2 cellular contexts compared by ENCODE assay signal in the genomic region with DNA sequence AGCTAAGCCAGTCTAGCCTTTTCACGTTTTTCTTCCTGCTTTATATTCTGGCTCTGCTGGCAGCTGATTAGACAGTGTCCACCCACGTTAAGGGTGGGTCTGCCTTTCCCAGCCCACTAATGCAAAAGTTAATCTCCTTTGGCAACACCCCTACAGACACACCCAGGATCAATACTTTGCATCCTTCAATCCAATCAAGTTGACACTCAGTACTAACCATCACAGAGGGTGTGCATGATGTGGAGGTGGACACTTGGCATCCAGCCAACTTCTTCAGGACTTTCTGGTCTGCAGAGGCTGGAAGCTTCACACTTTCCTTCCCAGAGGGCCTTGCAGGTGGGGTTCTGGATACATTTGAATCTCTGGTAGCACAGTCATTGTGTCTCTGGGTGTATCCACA.
A peak's percentile ranks its signal among the peaks of the same experiment; 100 is the strongest.
TF ChIP-seq lines count a peak whose summit lies in the region.

No MANE protein-coding gene starts in this region.

TF ChIP-seq in Ishikawa, 13 proteins besides CTCF, POLR2A, EP300 and RAD21 (continued from another document):
- no peak for TF ChIP-seq TAF1 (IDR thresholded peaks at IDR 0.05; ENCODE audit: low read depth)
- TF ChIP-seq FOXM1 (IDR thresholded peaks at IDR 0.05; ENCODE audit: borderline replicate concordance, low read depth), result no peak
- TF ChIP-seq TEAD4 (IDR thresholded peaks at IDR 0.05), result no peak
- peak; percentile 87 for TF ChIP-seq NFIC (IDR thresholded peaks at IDR 0.05)

TF ChIP-seq in H1, 55 proteins besides CTCF, POLR2A, EP300 and RAD21:
- no peak for TF ChIP-seq CBX8 (IDR thresholded peaks at IDR 0.05; ENCODE audit: borderline replicate concordance, low read depth, low read length)
- no peak for TF ChIP-seq BCL11A (IDR thresholded peaks at IDR 0.05; ENCODE audit: low read depth in 2 of 2, low read length in 2 of 2)
- no peak for TF ChIP-seq YY1 (IDR thresholded peaks at IDR 0.05; ENCODE audit: low read depth, low read length)
